Comparison of ENCODE assay signal across 29 cellular contexts in the genomic region with DNA sequence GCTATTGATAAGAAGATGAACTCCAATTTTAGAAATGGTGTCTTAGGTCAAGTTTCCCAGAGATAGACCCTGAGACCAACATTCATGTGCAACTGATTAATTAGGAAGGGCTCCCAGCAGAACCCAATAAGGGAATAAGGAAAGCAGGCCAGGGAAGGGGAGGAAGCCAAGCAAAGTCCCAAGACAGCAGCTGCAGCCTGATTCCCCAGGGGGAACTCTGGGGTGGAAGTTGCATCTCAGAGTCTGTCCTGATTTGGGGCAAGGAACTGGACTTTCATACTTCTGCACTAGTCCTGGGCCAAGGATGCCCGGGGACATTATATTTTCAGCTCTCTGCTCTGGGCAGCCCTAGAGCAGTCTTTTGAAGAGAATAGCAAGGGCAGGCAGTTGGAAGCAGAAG.
"Had no signal": no experiment of that assay in that cellular context is flagged by ENCODE, and none has a peak within 500 bp of the region (broad histone marks: within the 10 kb centered on the region; RNA-seq: fewer than 3 reads in every experiment).

No MANE protein-coding gene starts in this region.

- H3K36me3 Mint-ChIP-seq: mesothelial cell of epicardium; naive thymus-derived CD4-positive, alpha-beta T cell; neural progenitor cell had no signal

- H3K27me3 ChIP-seq: colonic mucosa, esophagus squamous epithelium, neural progenitor cell, suprapubic skin, transverse colon, upper lobe of right lung, uterus had no signal

- DNase-seq: colonic mucosa; dermis blood vessel endothelial cell; effector memory CD4-positive, alpha-beta T cell; esophagus squamous epithelium; foreskin melanocyte; head of caudate nucleus; mesenchymal stem cell; mucosa of descending colon; naive thymus-derived CD4-positive, alpha-beta T cell; nucleus accumbens; small intestine; stimulated activated CD4-positive, alpha-beta T cell treated with anti-CD3 and anti-CD28 coated beads, Interleukin-12 subunit alpha, Interleukin-12 subunit beta, amount 100 ng/mL, for 4 hours; stimulated activated CD4-positive, alpha-beta T cell treated with anti-CD3 and anti-CD28 coated beads, Interleukin-1b, Interleukin-23, amount 100 ng/mL, for 48 hours; stimulated activated CD4-positive, alpha-beta T cell treated with anti-CD3 and anti-CD28 coated beads, Interleukin-4, amount 100 ng/mL, for 1 hour; stimulated activated CD8-positive, alpha-beta memory T cell treated with anti-CD3 and anti-CD28 coated beads, Interleukin-4, amount 100 ng/mL, for 48 hours; stimulated activated naive CD4-positive, alpha-beta T cell; stimulated activated naive CD8-positive, alpha-beta T cell treated with anti-CD3 and anti-CD28 coated beads, Interleukin-15, amount 100 ng/mL, for 72 hours; transverse colon; upper lobe of right lung; uterus had no signal

- H3K4me3 Mint-ChIP-seq: central memory CD8-positive, alpha-beta T cell; mesothelial cell of epicardium; naive thymus-derived CD4-positive, alpha-beta T cell; nephron; neural progenitor cell; stimulated activated naive CD8-positive, alpha-beta T cell treated with anti-CD3 and anti-CD28 coated beads, Interleukin-15, amount 100 ng/mL, for 72 hours had no signal

- H3K4me1 ChIP-seq: colonic mucosa, prostate gland, uterus had no signal

- H3K27ac ChIP-seq: colonic mucosa, neural progenitor cell, prostate gland, suprapubic skin, upper lobe of right lung, uterus had no signal

- H3K9ac ChIP-seq: neural progenitor cell had no signal

- H3K27me3 Mint-ChIP-seq: stimulated activated naive CD8-positive, alpha-beta T cell treated with anti-CD3 and anti-CD28 coated beads, Interleukin-15, amount 100 ng/mL, for 72 hours had no signal

- ATAC-seq: left lobe of liver; mucosa of descending colon; naive thymus-derived CD4-positive, alpha-beta T cell; right cardiac atrium; upper lobe of right lung had no signal

- H3K27ac Mint-ChIP-seq: naive thymus-derived CD4-positive, alpha-beta T cell; neural progenitor cell; stimulated activated naive CD8-positive, alpha-beta T cell treated with anti-CD3 and anti-CD28 coated beads, Interleukin-15, amount 100 ng/mL, for 72 hours had no signal

- H3K4me2 ChIP-seq: neural progenitor cell had no signal

- H3K36me3 ChIP-seq: colonic mucosa, esophagus squamous epithelium, neural progenitor cell, prostate gland, suprapubic skin, transverse colon, upper lobe of right lung, uterus had no signal

- H3K4me3 ChIP-seq: colonic mucosa, esophagus squamous epithelium, lung, mucosa of descending colon, neural progenitor cell, prostate gland, suprapubic skin, transverse colon, upper lobe of right lung, uterus had no signal

- H3K9me3 Mint-ChIP-seq: central memory CD8-positive, alpha-beta T cell; mesothelial cell of epicardium; nephron had no signal

- H3K4me1 Mint-ChIP-seq: central memory CD8-positive, alpha-beta T cell; stimulated activated naive CD8-positive, alpha-beta T cell treated with anti-CD3 and anti-CD28 coated beads, Interleukin-15, amount 100 ng/mL, for 72 hours had no signal

- H3K9me3 ChIP-seq: colonic mucosa, esophagus squamous epithelium, mucosa of descending colon, prostate gland, suprapubic skin, transverse colon, upper lobe of right lung, uterus had no signal

- H2AFZ ChIP-seq: neural progenitor cell had no signal
